Comparison of ENCODE assay signal across 13 cellular contexts in genomic region chr7:122884186-122884585, GRCh38. TPM values are rescaled to one million over a fixed set of nuclear protein-coding genes. Genes with fewer than 3 reads are reported as not detected.
DNase-seq lines count a peak whose midpoint lies in the region; ATAC-seq lines count a peak whose summit lies in the region.
"Had no signal": no experiment of that assay in that cellular context is flagged by ENCODE, and none has a peak within 500 bp of the region (broad histone marks: within the 10 kb centered on the region; RNA-seq: fewer than 3 reads in every experiment).

No MANE protein-coding gene starts in this region.

- intact Hi-C loops in posterior vena cava (cut with DNase I) = no loop called here

- ATAC-seq in HG02763 (IDR thresholded peaks at IDR 0.05; ENCODE audit: unreplicated experiment) (no peak), GM21515 (IDR thresholded peaks at IDR 0.05; ENCODE audit: unreplicated experiment) (no peak)
- ATAC-seq: T-helper 17 cell had no signal

- DNase-seq in COLO668 (lab: John Stamatoyannopoulos, UW; ENCODE audit: unreplicated experiment) = peak; percentile 64
- DNase-seq in NCI-H1436 (lab: John Stamatoyannopoulos, UW) = peak; percentile 23
- DNase-seq in SHP77 treated with DMSO at 0.1 percent for 48 hours (lab: John Stamatoyannopoulos, UW) = peak; percentile 90
- DNase-seq in left kidney (ENCODE audit: low read depth, low spot score) = peak; percentile 26
- DNase-seq in posterior vena cava (ENCODE audit: low spot score) = no peak
- no peak for DNase-seq in NOMO-1 treated with dmso at 0.1 percent for 144 hours (lab: John Stamatoyannopoulos, UW; ENCODE audit: unreplicated experiment)
- DNase-seq: AML-193; effector memory CD4-positive, alpha-beta T cell; hippocampal formation; T-helper 17 cell had no signal

RNA-seq across cellular contexts. Expression of gene CADPS2, which starts 2.1 kb away (rescaled TPM):
- total RNA-seq in posterior vena cava = 10 to 100 TPM; 15.6 to 19.1 TPM
- total RNA-seq: mononuclear cell, T-helper 17 cell had no signal

Comparison
In these comparisons a context has a peak if more than half of its experiments do, and no peak if none do; other contexts are left out.
1. DNase-seq: peak in COLO668 (single experiment), NCI-H1436 (single experiment), SHP77 treated with DMSO at 0.1 percent for 48 hours (single experiment) and left kidney (single experiment); none in posterior vena cava (single experiment) and NOMO-1 treated with dmso at 0.1 percent for 144 hours (single experiment).